ENCODE assay signal across 20 cellular contexts in genomic region chr20:50356522-50356880, GRCh38.
"Had no signal": no experiment of that assay in that cellular context is flagged by ENCODE, and none has a peak within 500 bp of the region (broad histone marks: within the 10 kb centered on the region; RNA-seq: fewer than 3 reads in every experiment).

No MANE protein-coding gene starts in this region.

- DNase-seq: activated B cell treated with CpG ODN at 0.5 μM for 24 hours; activated CD4-positive, alpha-beta memory T cell treated with anti-CD3 and anti-CD28 coated beads for 36 hours; activated CD4-positive, alpha-beta T cell treated with anti-CD3 and anti-CD28 coated beads for 4 hours; activated naive CD4-positive, alpha-beta T cell treated with anti-CD3 and anti-CD28 coated beads, Interleukin-2, amount 50 U/mL, for 16 hours; activated T-cell treated with anti-CD3 and anti-CD28 coated beads for 4 hours; effector CD8-positive, alpha-beta T cell; left cardiac atrium; mesendoderm; naive thymus-derived CD4-positive, alpha-beta T cell; pancreas; stimulated activated CD4-positive, alpha-beta T cell treated with anti-CD3 and anti-CD28 coated beads, Interleukin-4, amount 100 ng/mL, for 4 hours; testis; upper lobe of left lung had no signal

- H3K9me3 Mint-ChIP-seq: activated B cell treated with CpG ODN at 0.5 μM for 24 hours; activated CD4-positive, alpha-beta memory T cell treated with anti-CD3 and anti-CD28 coated beads for 36 hours; activated T-helper 2 cell treated with anti-CD3 and anti-CD28 coated beads, Interferon-gamma antibody, Interleukin-2, Interleukin-4, amounts not matched to agents 10 μg/mL and 5 μg/mL and 100 μg/mL, durations not matched to agents 14 hours and 24 hours and 36 hours; dendritic cell treated with granulocyte-macrophage colony-stimulating factor and Interleukin-4, amounts not matched to agents 40 ng/mL and 50 ng/mL, for 4 days; naive thymus-derived CD4-positive, alpha-beta T cell; stimulated activated memory B cell treated with anti-CD40 and anti-IgM and Interleukin-4, amounts not matched to agents 10 μg/mL and 1 μg/mL and 100 μg/mL, for 72 hours had no signal

- H3K27ac Mint-ChIP-seq: activated B cell treated with CpG ODN at 0.5 μM for 24 hours; activated CD4-positive, alpha-beta memory T cell treated with anti-CD3 and anti-CD28 coated beads for 36 hours; activated T-helper 2 cell treated with anti-CD3 and anti-CD28 coated beads, Interferon-gamma antibody, Interleukin-2, Interleukin-4, amounts not matched to agents 10 μg/mL and 5 μg/mL and 100 μg/mL, durations not matched to agents 14 hours and 24 hours and 36 hours; dendritic cell treated with granulocyte-macrophage colony-stimulating factor and Interleukin-4, amounts not matched to agents 40 ng/mL and 50 ng/mL, for 4 days; naive thymus-derived CD4-positive, alpha-beta T cell; stimulated activated memory B cell treated with anti-CD40 and anti-IgM and Interleukin-4, amounts not matched to agents 10 μg/mL and 1 μg/mL and 100 μg/mL, for 72 hours had no signal

- H3K4me3 ChIP-seq: adrenal gland, esophagus muscularis mucosa, gastroesophageal sphincter, pancreas, spleen, testis, upper lobe of left lung had no signal

- H3K27me3 ChIP-seq: adrenal gland, esophagus muscularis mucosa, gastroesophageal sphincter, pancreas, testis, upper lobe of left lung had no signal

- H3K4me3 Mint-ChIP-seq: activated B cell treated with CpG ODN at 0.5 μM for 24 hours; activated CD4-positive, alpha-beta memory T cell treated with anti-CD3 and anti-CD28 coated beads for 36 hours; dendritic cell treated with granulocyte-macrophage colony-stimulating factor and Interleukin-4, amounts not matched to agents 40 ng/mL and 50 ng/mL, for 4 days; naive thymus-derived CD4-positive, alpha-beta T cell; stimulated activated memory B cell treated with anti-CD40 and anti-IgM and Interleukin-4, amounts not matched to agents 10 μg/mL and 1 μg/mL and 100 μg/mL, for 72 hours had no signal

- H3K27me3 Mint-ChIP-seq: activated CD4-positive, alpha-beta memory T cell treated with anti-CD3 and anti-CD28 coated beads for 36 hours had no signal

- ATAC-seq: gastroesophageal sphincter; left cardiac atrium; naive thymus-derived CD4-positive, alpha-beta T cell; pancreas; stimulated activated memory B cell treated with anti-CD40 and anti-IgM and Interleukin-4, amounts not matched to agents 10 μg/mL and 1 μg/mL and 100 μg/mL, for 72 hours had no signal

- H3K27ac ChIP-seq: adrenal gland, esophagus muscularis mucosa, gastroesophageal sphincter, pancreas, spleen, testis, upper lobe of left lung had no signal

- H3K36me3 ChIP-seq: adrenal gland, esophagus muscularis mucosa, gastroesophageal sphincter, pancreas, spleen, upper lobe of left lung had no signal

- H3K4me1 ChIP-seq: gastroesophageal sphincter, pancreas, testis had no signal

- H3K4me1 Mint-ChIP-seq: activated B cell treated with CpG ODN at 0.5 μM for 24 hours had no signal

- H3K9me3 ChIP-seq: adrenal gland, esophagus muscularis mucosa, gastroesophageal sphincter, pancreas, spleen, testis, upper lobe of left lung had no signal

- H3K36me3 Mint-ChIP-seq: activated CD4-positive, alpha-beta memory T cell treated with anti-CD3 and anti-CD28 coated beads for 36 hours; naive thymus-derived CD4-positive, alpha-beta T cell; stimulated activated memory B cell treated with anti-CD40 and anti-IgM and Interleukin-4, amounts not matched to agents 10 μg/mL and 1 μg/mL and 100 μg/mL, for 72 hours had no signal
